27 cellular contexts compared by ENCODE assay signal in the genomic region with DNA sequence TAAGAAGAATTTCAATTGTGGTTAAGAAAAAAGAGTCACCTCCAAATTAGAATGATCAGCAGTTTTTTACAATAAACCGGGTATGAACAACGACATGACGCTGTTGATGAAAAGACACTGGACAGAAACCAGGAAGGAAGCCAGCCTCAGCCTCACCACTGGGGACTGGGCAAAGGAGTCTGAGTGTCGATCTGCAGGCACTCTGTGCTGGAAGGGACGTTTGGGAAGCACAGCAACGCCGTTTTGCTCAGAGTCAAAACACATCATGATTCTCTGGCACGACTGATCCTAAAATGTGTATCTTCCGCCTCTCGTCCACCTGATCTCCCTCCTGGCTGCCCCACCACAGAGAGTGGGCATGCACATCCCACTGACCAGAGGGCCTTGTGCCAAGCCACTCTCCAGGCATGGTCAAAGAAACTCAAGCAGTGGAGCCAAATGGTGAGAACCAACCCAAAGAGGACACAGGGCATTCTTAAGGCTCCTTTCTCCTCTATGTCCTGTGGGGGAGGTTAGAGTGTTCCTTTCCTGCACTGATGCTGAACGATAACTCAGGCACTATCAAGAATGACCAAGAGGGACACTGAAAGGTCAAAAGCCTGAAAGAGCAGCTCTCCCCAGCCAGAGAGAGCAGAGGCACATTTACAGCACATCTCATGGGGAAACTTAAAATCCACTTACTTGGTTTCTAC.
DNase-seq lines count a peak whose midpoint lies in the region; ATAC-seq, FAIRE-seq and TF ChIP-seq lines count a peak whose summit lies in the region.
"Had no signal": no experiment of that assay in that cellular context is flagged by ENCODE, and none has a peak within 500 bp of the region (broad histone marks: within the 10 kb centered on the region; RNA-seq: fewer than 3 reads in every experiment).

No MANE protein-coding gene starts in this region.

- H4K20me1 ChIP-seq in K562 (replicated peaks; ENCODE audit: control insufficient read depth, insufficient read depth, low read length), result no peaks in the 10 kb centered on the region

- H3K9me3 ChIP-seq in K562 (replicated peaks; ENCODE audit: control insufficient read depth, insufficient read depth, low read depth, low read length) (no peaks in the 10 kb centered on the region), pancreas (no peaks in the 10 kb centered on the region)
- H3K9me3 ChIP-seq: lower lobe of right lung had no signal

- no peaks in the 10 kb centered on the region for H3K36me3 ChIP-seq in K562 (ENCODE audit: control insufficient read depth, insufficient read depth, low read length)
- no peaks in the 10 kb centered on the region for H3K36me3 ChIP-seq in pancreas
- H3K36me3 ChIP-seq: brain microvascular endothelial cell, heart right ventricle, lower lobe of right lung had no signal

- H3K4me3 ChIP-seq in K562 (peak overlapping the region; percentile 14), pancreas (no peak overlapping the region)
- H3K4me3 ChIP-seq: GM12878, heart right ventricle, lower lobe of right lung had no signal

- POLR2A ChIA-PET in K562 (lab: Yijun Ruan, JAX), result interaction anchor here (0.6 to 1.6 kb wide), 6 partner anchors 11 to 69 kb away, joined by 3 to 5 read pairs (median 3); no protein-coding TSS in a partner anchor

- WGBS in K562 (ENCODE audit: insufficient coverage, low coverage, missing lambda C conversion rate), result 4% methylated on average over 11 of the region's 11 CpGs
- 80 to 87% methylated on average over 11 of the region's 11 CpGs for WGBS in pancreas, 2 donors

- H3K4me2 ChIP-seq in K562 (ENCODE audit: insufficient read depth, low read length), result peak overlapping the region; percentile 92

- H3K4me1 ChIP-seq in K562 (replicated peaks in 1 of 2; ENCODE audit: control insufficient read depth in 2 of 2, insufficient read depth in 2 of 2, low read length in 2 of 2), result peaks cover 15 to 47% of the 10 kb centered on the region in 2 experiments; a peak in 4 of 5 replicates
- peaks cover 0 to 3% (median 0%) of the 10 kb centered on the region in 3 donors for H3K4me1 ChIP-seq in pancreas
- H3K4me1 ChIP-seq: lower lobe of right lung, parathyroid adenoma had no signal

- FAIRE-seq in K562 (lab: Jason Lieb, UNC) (peak; percentile 95), pancreas (lab: Jason Lieb, UNC) (no peak), RCC 7860 (lab: Jason Lieb, UNC) (no peak)
- FAIRE-seq: GM12878 had no signal

- intact Hi-C loops in K562 (cut with micrococcal nuclease) (loop anchor here (5.0 kb wide), 1 partner anchor 167 kb away; no protein-coding TSS in a partner anchor), pancreas (cut with DNase I) (no loop called here)

- TF ChIP-seq CTCF in K562 (IDR thresholded peaks at IDR 0.05 in 2 of 3, conservative IDR thresholded peaks at IDR 0.05 in 1 of 3; ENCODE audit: insufficient read depth in 2 of 3, low read depth in 1 of 3, low read length in 3 of 3), result peak in 2 of 3 experiments; percentile 11 to 28; a peak in 3 of 6 replicates
- no peak for TF ChIP-seq CTCF in pancreas (IDR thresholded peaks at IDR 0.05)

- peak overlapping the region; percentile 94 for H2AFZ ChIP-seq in K562 (ENCODE audit: low read depth, low read length)
- H2AFZ ChIP-seq: parathyroid adenoma had no signal

- BruUV-seq in K562 (replicated peaks; lab: Mats Ljungman, UMichigan), result no TSS peak

- CTCF ChIA-PET in K562 (lab: Yijun Ruan, JAX; ENCODE audit: low intra/inter-chr PET ratio), result no interaction called here

- peak; percentile 72 for TF ChIP-seq POLR2A in K562 (conservative IDR thresholded peaks at IDR 0.05)

- peak; percentile 22 for DNase-seq in OCI-M1 (lab: John Stamatoyannopoulos, UW)
- peak; percentile 79 to 96 (median 87) for DNase-seq in K562 (ENCODE audit: extremely low read depth in 1 of 4, low spot score in 3 of 4)
- DNase-seq in kidney tubule cell (ENCODE audit: low spot score), result peak; percentile 20
- DNase-seq in superior temporal gyrus (ENCODE audit: extremely low spot score), result peak; percentile 60
- no peak for DNase-seq in pancreas
- DNase-seq in NCI-H526 (lab: John Stamatoyannopoulos, UW), result no peak
- DNase-seq in RCC 7860 (ENCODE audit: low spot score), result no peak
- DNase-seq: activated effector memory CD4-positive, alpha-beta T cell treated with anti-CD3 and anti-CD28 coated beads, Interleukin-2, amount 50 U/mL, for 16 hours; activated naive CD8-positive, alpha-beta T cell treated with anti-CD3 and anti-CD28 coated beads, Interleukin-2, amount 50 U/mL, for 24 hours; brain microvascular endothelial cell; effector CD8-positive, alpha-beta T cell; foreskin fibroblast; GOT3; heart right ventricle; lower lobe of right lung; NCI-H1417; NCI-H2081; NCI-H2227 treated with DMSO at 0.1 percent for 48 hours; NCI-H748 treated with DMSO at 0.1 percent for 48 hours; right cardiac atrium; stimulated activated CD4-positive, alpha-beta T cell treated with anti-CD3 and anti-CD28 coated beads, Interleukin-2, amount 100 ng/mL, for 48 hours; T-helper 1 cell had no signal

- peak overlapping the region; percentile 66 to 88 for H3K9ac ChIP-seq in K562 (ENCODE audit: insufficient read depth in 1 of 2, low read depth in 2 of 2, low read length in 2 of 2)
- H3K9ac ChIP-seq: parathyroid adenoma had no signal

- peak; percentile 92 for TF ChIP-seq EP300 in K562 (IDR thresholded peaks at IDR 0.05; ENCODE audit: low read length)

- H3K9me1 ChIP-seq in K562 (ENCODE audit: control insufficient read depth, insufficient read depth, low read length), result no peaks in the 10 kb centered on the region

- H3K27me3 ChIP-seq in K562 (ENCODE audit: control insufficient read depth in 2 of 2, insufficient read depth in 2 of 2, low read length in 2 of 2) (no peaks in the 10 kb centered on the region), pancreas (no peaks in the 10 kb centered on the region)
- H3K27me3 ChIP-seq: brain microvascular endothelial cell, heart right ventricle had no signal

- peak; percentile 37 to 59 for TF ChIP-seq RAD21 in K562 (CRISPR knock-in tag; conservative IDR thresholded peaks at IDR 0.05 in 1 of 2, IDR thresholded peaks at IDR 0.05 in 1 of 2)

- peaks cover 25% of the 10 kb centered on the region; the same call in 2 of the 3 replicates for H3K79me2 ChIP-seq in K562 (ENCODE audit: control insufficient read depth, insufficient read depth, low read length)
- H3K79me2 ChIP-seq: parathyroid adenoma had no signal

- ATAC-seq in K562, result peak; percentile 92
- ATAC-seq in GM21526 (IDR thresholded peaks at IDR 0.05; ENCODE audit: low FRiP score, unreplicated experiment), result no peak
- ATAC-seq in pancreas, result no peak
- ATAC-seq: activated naive CD8-positive, alpha-beta T cell treated with anti-CD3 and anti-CD28 coated beads, Interleukin-2, amount 50 U/mL, for 24 hours; GM12878; heart right ventricle; lower lobe of right lung; right cardiac atrium had no signal

- in situ Hi-C loops in K562 (cut with MboI), result no loop called here

- H3K27ac ChIP-seq in K562 (ENCODE audit: extremely low read depth, low read depth, low read length), result peak overlapping the region; percentile 77
- no peak overlapping the region for H3K27ac ChIP-seq in pancreas
- H3K27ac ChIP-seq: brain microvascular endothelial cell, C4-2B, epithelial cell of prostate, heart right ventricle, lower lobe of right lung, parathyroid adenoma had no signal

TF ChIP-seq in K562, 482 proteins besides CTCF, POLR2A, EP300 and RAD21 (continues in another document):
- TF ChIP-seq MTF1 (CRISPR knock-in tag; IDR thresholded peaks at IDR 0.05; ENCODE audit: borderline replicate concordance) (no peak), ZNF316 (IDR thresholded peaks at IDR 0.05) (peak; percentile 99), NCOA2 (IDR thresholded peaks at IDR 0.05; ENCODE audit: partially characterized antibody in 2 of 2) (no peak), GTF2E2 (tag; IDR thresholded peaks at IDR 0.05) (no peak), POLR2AphosphoS2 (IDR thresholded peaks at IDR 0.05; ENCODE audit: low read length) (no peak)
- TF ChIP-seq, protein P1, sequence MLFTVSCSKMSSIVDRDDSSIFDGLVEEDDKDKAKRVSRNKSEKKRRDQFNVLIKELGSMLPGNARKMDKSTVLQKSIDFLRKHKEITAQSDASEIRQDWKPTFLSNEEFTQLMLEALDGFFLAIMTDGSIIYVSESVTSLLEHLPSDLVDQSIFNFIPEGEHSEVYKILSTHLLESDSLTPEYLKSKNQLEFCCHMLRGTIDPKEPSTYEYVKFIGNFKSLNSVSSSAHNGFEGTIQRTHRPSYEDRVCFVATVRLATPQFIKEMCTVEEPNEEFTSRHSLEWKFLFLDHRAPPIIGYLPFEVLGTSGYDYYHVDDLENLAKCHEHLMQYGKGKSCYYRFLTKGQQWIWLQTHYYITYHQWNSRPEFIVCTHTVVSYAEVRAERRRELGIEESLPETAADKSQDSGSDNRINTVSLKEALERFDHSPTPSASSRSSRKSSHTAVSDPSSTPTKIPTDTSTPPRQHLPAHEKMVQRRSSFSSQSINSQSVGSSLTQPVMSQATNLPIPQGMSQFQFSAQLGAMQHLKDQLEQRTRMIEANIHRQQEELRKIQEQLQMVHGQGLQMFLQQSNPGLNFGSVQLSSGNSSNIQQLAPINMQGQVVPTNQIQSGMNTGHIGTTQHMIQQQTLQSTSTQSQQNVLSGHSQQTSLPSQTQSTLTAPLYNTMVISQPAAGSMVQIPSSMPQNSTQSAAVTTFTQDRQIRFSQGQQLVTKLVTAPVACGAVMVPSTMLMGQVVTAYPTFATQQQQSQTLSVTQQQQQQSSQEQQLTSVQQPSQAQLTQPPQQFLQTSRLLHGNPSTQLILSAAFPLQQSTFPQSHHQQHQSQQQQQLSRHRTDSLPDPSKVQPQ (CRISPR knock-in tag; IDR thresholded peaks at IDR 0.05; ENCODE audit: borderline replicate concordance), result no peak
- TF ChIP-seq, protein P2, sequence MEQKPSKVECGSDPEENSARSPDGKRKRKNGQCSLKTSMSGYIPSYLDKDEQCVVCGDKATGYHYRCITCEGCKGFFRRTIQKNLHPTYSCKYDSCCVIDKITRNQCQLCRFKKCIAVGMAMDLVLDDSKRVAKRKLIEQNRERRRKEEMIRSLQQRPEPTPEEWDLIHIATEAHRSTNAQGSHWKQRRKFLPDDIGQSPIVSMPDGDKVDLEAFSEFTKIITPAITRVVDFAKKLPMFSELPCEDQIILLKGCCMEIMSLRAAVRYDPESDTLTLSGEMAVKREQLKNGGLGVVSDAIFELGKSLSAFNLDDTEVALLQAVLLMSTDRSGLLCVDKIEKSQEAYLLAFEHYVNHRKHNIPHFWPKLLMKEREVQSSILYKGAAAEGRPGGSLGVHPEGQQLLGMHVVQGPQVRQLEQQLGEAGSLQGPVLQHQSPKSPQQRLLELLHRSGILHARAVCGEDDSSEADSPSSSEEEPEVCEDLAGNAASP (IDR thresholded peaks at IDR 0.05), result no peak

Comparison
In these comparisons a context has a peak if more than half of its experiments do, and no peak if none do; other contexts are left out.
1. DNase-seq: peak in OCI-M1 (single experiment), K562 (4 of 4), kidney tubule cell (single experiment) and superior temporal gyrus (single experiment); none in pancreas (0 of 6), NCI-H526 (0 of 2) and RCC 7860 (single experiment).
2. CTCF ChIP-seq: peak in K562 (2 of 3); none in pancreas (0 of 4).